26 cellular contexts compared by ENCODE assay signal in genomic region chr3:65422154-65422553, GRCh38.
"Had no signal": no experiment of that assay in that cellular context is flagged by ENCODE, and none has a peak within 500 bp of the region (broad histone marks: within the 10 kb centered on the region; RNA-seq: fewer than 3 reads in every experiment).

No MANE protein-coding gene starts in this region.

- H3K4me1 ChIP-seq: lower lobe of right lung, parathyroid adenoma, uterus had no signal

- H3K79me2 ChIP-seq: hepatocyte, parathyroid adenoma had no signal

- H3K27me3 Mint-ChIP-seq: naive B cell; progenitor cell of endocrine pancreas; stimulated activated naive CD8-positive, alpha-beta T cell treated with anti-CD3 and anti-CD28 coated beads, Interleukin-15, amount 100 ng/mL, for 72 hours; type B pancreatic cell had no signal

- H3K27ac Mint-ChIP-seq: mesothelial cell of epicardium; naive B cell; natural killer cell; progenitor cell of endocrine pancreas; stimulated activated memory B cell treated with anti-CD40 and anti-IgM and Interleukin-4, amounts not matched to agents 10 μg/mL and 1 μg/mL and 100 μg/mL, for 72 hours; stimulated activated naive CD8-positive, alpha-beta T cell treated with anti-CD3 and anti-CD28 coated beads, Interleukin-15, amount 100 ng/mL, for 72 hours; type B pancreatic cell had no signal

- DNase-seq: heart right ventricle; islet precursor cell; left cardiac atrium; lower lobe of right lung; mammary epithelial cell; mesendoderm; naive B cell; natural killer cell; retina; right cardiac atrium; stimulated activated CD4-positive, alpha-beta T cell treated with anti-CD3 and anti-CD28 coated beads, Interleukin-1b, Interleukin-23, amount 100 ng/mL, for 48 hours; stimulated activated CD4-positive, alpha-beta T cell treated with anti-CD3 and anti-CD28 coated beads, Interleukin-2, amount 100 ng/mL, for 48 hours; stimulated activated CD4-positive, alpha-beta T cell treated with anti-CD3 and anti-CD28 coated beads, Interleukin-4, amount 100 ng/mL, for 4 hours; stimulated activated CD8-positive, alpha-beta memory T cell treated with anti-CD3 and anti-CD28 coated beads, Interleukin-4, amount 100 ng/mL, for 48 hours; stimulated activated naive CD4-positive, alpha-beta T cell treated with Interleukin-2 at 50 U/mL for 16 hours; stimulated activated naive CD8-positive, alpha-beta T cell treated with anti-CD3 and anti-CD28 coated beads, Interleukin-15, amount 100 ng/mL, for 72 hours; uterus had no signal

- H3K4me2 ChIP-seq: hepatocyte, smooth muscle cell had no signal

- H3K4me3 ChIP-seq: heart right ventricle, hepatocyte, lower lobe of right lung, smooth muscle cell, tibial nerve, uterus had no signal

- H2AFZ ChIP-seq: hepatocyte, parathyroid adenoma had no signal

- ATAC-seq: left cardiac atrium; left lobe of liver; lower lobe of right lung; natural killer cell; right cardiac atrium; stimulated activated memory B cell treated with anti-CD40 and anti-IgM and Interleukin-4, amounts not matched to agents 10 μg/mL and 1 μg/mL and 100 μg/mL, for 72 hours; stimulated activated naive CD8-positive, alpha-beta T cell treated with anti-CD3 and anti-CD28 coated beads, Interleukin-15, amount 100 ng/mL, for 72 hours had no signal

- H3K9ac ChIP-seq: parathyroid adenoma had no signal

- H3K4me3 Mint-ChIP-seq: mesothelial cell of epicardium; naive B cell; natural killer cell; stimulated activated memory B cell treated with anti-CD40 and anti-IgM and Interleukin-4, amounts not matched to agents 10 μg/mL and 1 μg/mL and 100 μg/mL, for 72 hours; stimulated activated naive CD8-positive, alpha-beta T cell treated with anti-CD3 and anti-CD28 coated beads, Interleukin-15, amount 100 ng/mL, for 72 hours; type B pancreatic cell had no signal

- H3K4me1 Mint-ChIP-seq: naive B cell; natural killer cell; stimulated activated memory B cell treated with anti-CD40 and anti-IgM and Interleukin-4, amounts not matched to agents 10 μg/mL and 1 μg/mL and 100 μg/mL, for 72 hours; stimulated activated naive CD8-positive, alpha-beta T cell treated with anti-CD3 and anti-CD28 coated beads, Interleukin-15, amount 100 ng/mL, for 72 hours had no signal

- H3K27me3 ChIP-seq: heart right ventricle, hepatocyte, tibial nerve, uterus had no signal

- H3K36me3 Mint-ChIP-seq: naive B cell; natural killer cell; stimulated activated memory B cell treated with anti-CD40 and anti-IgM and Interleukin-4, amounts not matched to agents 10 μg/mL and 1 μg/mL and 100 μg/mL, for 72 hours had no signal

- H3K9me3 ChIP-seq: heart right ventricle, lower lobe of right lung, tibial nerve, uterus had no signal

- H3K36me3 ChIP-seq: lower lobe of right lung, uterus had no signal

- H3K27ac ChIP-seq: hepatocyte, lower lobe of right lung, parathyroid adenoma, uterus had no signal

- H3K9me3 Mint-ChIP-seq: mesothelial cell of epicardium; stimulated activated memory B cell treated with anti-CD40 and anti-IgM and Interleukin-4, amounts not matched to agents 10 μg/mL and 1 μg/mL and 100 μg/mL, for 72 hours; type B pancreatic cell had no signal
